In genomic region chr9:134458111-134458845, GRCh38 we compare ENCODE assay signal across 11 cellular contexts.
DNase-seq lines count a peak whose midpoint lies in the region; ATAC-seq and TF ChIP-seq lines count a peak whose summit lies in the region.
"Had no signal": no experiment of that assay in that cellular context is flagged by ENCODE, and none has a peak within 500 bp of the region (broad histone marks: within the 10 kb centered on the region; RNA-seq: fewer than 3 reads in every experiment).

No MANE protein-coding gene starts in this region.

- no peak for TF ChIP-seq CTCF in CD14-positive monocyte (IDR thresholded peaks at IDR 0.05)

- peak overlapping the region; percentile 88 for H3K9ac ChIP-seq in adipocyte (ENCODE audit: low read length)
- peak overlapping the region in 2 of 3 donors; percentile 40 to 51 for H3K9ac ChIP-seq in skeletal muscle tissue (ENCODE audit: low read depth in 1 of 3, low read length in 3 of 3)

- intact Hi-C loops in CD14-positive monocyte (cut with micrococcal nuclease) (loop anchor here in 1 of 2 donors (5.0 kb wide), 1 partner anchor 86 kb away; no protein-coding TSS in a partner anchor), left cardiac atrium (cut with DNase I) (no loop called here)

- H3K4me3 Mint-ChIP-seq in CD14-positive monocyte: peak overlapping the region; percentile 16 to 35

- no peaks in the 10 kb centered on the region for H3K27me3 ChIP-seq in adipocyte (replicated peaks; ENCODE audit: control insufficient read depth, insufficient read depth, low read length)
- H3K27me3 ChIP-seq in skeletal muscle tissue (ENCODE audit: control insufficient read depth in 3 of 3, insufficient read depth in 3 of 3, low read length in 3 of 3): peaks cover 0 to 5% (median 5%) of the 10 kb centered on the region in 3 donors

- ATAC-seq in left cardiac atrium (peak; percentile 16 to 21), HG02610 (IDR thresholded peaks at IDR 0.05; ENCODE audit: unreplicated experiment) (no peak)

- peaks cover 8% of the 10 kb centered on the region for H3K9me3 ChIP-seq in adipocyte (ENCODE audit: control insufficient read depth, low read length)
- H3K9me3 ChIP-seq in skeletal muscle tissue (ENCODE audit: control insufficient read depth in 3 of 3, low read length in 3 of 3): peaks cover 3 to 5% (median 4%) of the 10 kb centered on the region in 3 donors

- peak overlapping the region; percentile 88 for H3K27ac ChIP-seq in skeletal muscle tissue (ENCODE audit: low read depth, low read length)
- H3K27ac ChIP-seq: VCaP had no signal

- peaks cover 50% of the 10 kb centered on the region for H3K4me1 Mint-ChIP-seq in CD14-positive monocyte

- no peak for DNase-seq in CD14-positive monocyte (ENCODE audit: low spot score)
- peak; percentile 63 for DNase-seq in adipocyte (ENCODE audit: low read depth)
- peak; percentile 70 for DNase-seq in left cardiac atrium
- no peak for DNase-seq in inferior parietal cortex (ENCODE audit: extremely low spot score)
- no peak for DNase-seq in NCI-H345 (lab: John Stamatoyannopoulos, UW)
- no peak for DNase-seq in mucosa of gallbladder (ENCODE audit: low spot score)
- DNase-seq: COR-L47 had no signal

- H3K9me3 Mint-ChIP-seq in CD14-positive monocyte: peaks cover 6 to 16% (median 12%) of the 10 kb centered on the region in 7 donors

- no peak overlapping the region for H3K4me3 ChIP-seq in adipocyte (ENCODE audit: low read length)
- H3K4me3 ChIP-seq in skeletal muscle tissue (ENCODE audit: low read length in 3 of 3): no peak overlapping the region
- H3K4me3 ChIP-seq: spleen had no signal

- peaks cover 9 to 16% (median 14%) of the 10 kb centered on the region in 3 donors for H3K27me3 Mint-ChIP-seq in CD14-positive monocyte (ENCODE audit: low read depth in 3 of 3)

- H3K36me3 ChIP-seq in adipocyte (ENCODE audit: control insufficient read depth, insufficient read depth, low read length, severe bottlenecking) (no peaks in the 10 kb centered on the region), skeletal muscle tissue (ENCODE audit: control insufficient read depth in 3 of 3, insufficient read depth in 3 of 3, low read length in 3 of 3) (no peaks in the 10 kb centered on the region)
- H3K36me3 ChIP-seq: spleen had no signal

- peaks cover 0 to 13% of the 10 kb centered on the region in 2 donors for H3K36me3 Mint-ChIP-seq in CD14-positive monocyte

- peak overlapping the region in 5 of 7 donors; percentile 8 to 87 (median 84) for H3K27ac Mint-ChIP-seq in CD14-positive monocyte

- H3K4me1 ChIP-seq in adipocyte (ENCODE audit: control insufficient read depth, insufficient read depth, low read length): peaks cover 30% of the 10 kb centered on the region
- peaks cover 30 to 32% (median 31%) of the 10 kb centered on the region in 3 donors for H3K4me1 ChIP-seq in skeletal muscle tissue (ENCODE audit: control insufficient read depth in 3 of 3, insufficient read depth in 3 of 3, low read length in 3 of 3)

Comparison
In these comparisons a context has a peak if more than half of its experiments do, and no peak if none do; other contexts are left out.
1. DNase-seq: peak in adipocyte (single experiment) and left cardiac atrium (single experiment); none in CD14-positive monocyte (single experiment), inferior parietal cortex (single experiment), NCI-H345 (single experiment) and mucosa of gallbladder (single experiment).